Comparison of ENCODE assay signal across 16 cellular contexts in genomic region chr14:95184413-95184790, GRCh38. TPM values are rescaled to one million over a fixed set of nuclear protein-coding genes. Genes with fewer than 3 reads are reported as not detected.
DNase-seq lines count a peak whose midpoint lies in the region; ATAC-seq, FAIRE-seq and TF ChIP-seq lines count a peak whose summit lies in the region.
"Had no signal": no experiment of that assay in that cellular context is flagged by ENCODE, and none has a peak within 500 bp of the region (broad histone marks: within the 10 kb centered on the region; RNA-seq: fewer than 3 reads in every experiment).

No MANE protein-coding gene starts in this region.

- ATAC-seq in GM12878: peak; percentile 17; the same call in 2 of the 3 replicates
- ATAC-seq in gastroesophageal sphincter: no peak
- no peak for ATAC-seq in HG03097 (IDR thresholded peaks at IDR 0.05; ENCODE audit: low FRiP score, unreplicated experiment)
- ATAC-seq in HG03196 (IDR thresholded peaks at IDR 0.05; ENCODE audit: unreplicated experiment): no peak
- ATAC-seq: effector memory CD8-positive, alpha-beta T cell; natural killer cell had no signal

- DNase-seq in GM12878 (ENCODE audit: low read depth, low spot score): no peak
- DNase-seq in tibial nerve (ENCODE audit: low spot score in 2 of 2): peak in 1 of 2 donors; percentile 30
- DNase-seq in globus pallidus (ENCODE audit: low spot score): no peak
- DNase-seq: BE2C; effector memory CD8-positive, alpha-beta T cell; natural killer cell; NCI-H146; SK-N-SH; stimulated activated naive CD4-positive, alpha-beta T cell treated with Interleukin-2 at 50 U/mL for 16 hours had no signal

- WGBS in GM12878 (ENCODE audit: insufficient coverage, insufficient replicate concordance, low lambda C conversion rate, missing lambda C conversion rate): 27% methylated on average over 2 of the region's 2 CpGs
- WGBS in gastroesophageal sphincter (ENCODE audit: low coverage in 1 of 2), 2 donors: 6 to 23% methylated on average over 2 of the region's 2 CpGs
- WGBS in tibial nerve, 2 donors: 5 to 9% methylated on average over 2 of the region's 2 CpGs

- SMC1A ChIA-PET in GM12878 (lab: Charles Lee; ENCODE audit: uncharacterized antibody, unreplicated experiment): interaction anchor here (0.8 to 3.9 kb wide), 25 partner anchors 11 to 355 kb away, joined by 3 to 36 read pairs (median 8); partner anchors contain the start of gene DICER1

- no peak overlapping the region for H3K9ac ChIP-seq in GM12878 (ENCODE audit: control insufficient read depth, insufficient read depth, low read length)
- H3K9ac ChIP-seq: SK-N-SH had no signal

- TF ChIP-seq CTCF in GM12878 (IDR thresholded peaks at IDR 0.05 in 2 of 3, conservative IDR thresholded peaks at IDR 0.05 in 1 of 3; ENCODE audit: control insufficient read depth in 2 of 3, extremely low read depth in 1 of 3, insufficient read depth in 1 of 3, low read depth in 3 of 3, low read length in 3 of 3) (no peak), gastroesophageal sphincter (IDR thresholded peaks at IDR 0.05) (no peak), nephron (IDR thresholded peaks at IDR 0.05; ENCODE audit: unreplicated experiment in 3 of 3) (no peak), tibial nerve (IDR thresholded peaks at IDR 0.05) (no peak)

- CTCF ChIA-PET in GM12878 (lab: Yijun Ruan, JAX): interaction anchor here (0.7 to 5.8 kb wide), 10 partner anchors 10 to 177 kb away, joined by 3 to 54 read pairs (median 4); no protein-coding TSS in a partner anchor

- no TSS peak for BruUV-seq in GM12878 (replicated peaks; lab: Mats Ljungman, UMichigan)

- H3K4me3 ChIP-seq in GM12878 (no peak overlapping the region), gastroesophageal sphincter (no peak overlapping the region), tibial nerve (no peak overlapping the region)

- peak overlapping the region; percentile 69 to 79 (median 71) for H3K27ac Mint-ChIP-seq in nephron
- H3K27ac Mint-ChIP-seq: activated T-helper 2 cell treated with anti-CD3 and anti-CD28 coated beads, Interferon-gamma antibody, Interleukin-2, Interleukin-4, amounts not matched to agents 10 μg/mL and 5 μg/mL and 100 μg/mL, durations not matched to agents 14 hours and 24 hours and 36 hours; effector memory CD8-positive, alpha-beta T cell; natural killer cell had no signal

- H3K4me1 Mint-ChIP-seq in nephron: peaks cover 70% of the 10 kb centered on the region

- H3K4me1 ChIP-seq in GM12878 (ENCODE audit: control insufficient read depth, insufficient read depth, low read length): no peaks in the 10 kb centered on the region
- peaks cover 0 to 35% (median 18%) of the 10 kb centered on the region in 3 donors for H3K4me1 ChIP-seq in gastroesophageal sphincter
- peaks cover 0 to 54% (median 26%) of the 10 kb centered on the region in 4 donors for H3K4me1 ChIP-seq in tibial nerve
- H3K4me1 ChIP-seq: BE2C had no signal

- no peak for FAIRE-seq in GM12878 (lab: Jason Lieb, UNC)
- FAIRE-seq: astrocyte, islet of Langerhans had no signal

- TF ChIP-seq POLR2A in GM12878 (IDR thresholded peaks at IDR 0.05; ENCODE audit: low read depth, low read length) (no peak), gastroesophageal sphincter (IDR thresholded peaks at IDR 0.05) (no peak), tibial nerve (IDR thresholded peaks at IDR 0.05) (no peak)

- no peaks in the 10 kb centered on the region; the same call in 2 of the 3 replicates for H3K9me3 ChIP-seq in GM12878 (replicated peaks; ENCODE audit: control insufficient read depth, insufficient read depth, low read length)
- H3K9me3 ChIP-seq in gastroesophageal sphincter: no peaks in the 10 kb centered on the region
- H3K9me3 ChIP-seq in tibial nerve: peaks cover 0 to 9% (median 0%) of the 10 kb centered on the region in 4 donors
- H3K9me3 ChIP-seq: BE2C, SK-N-SH had no signal

- H3K27me3 Mint-ChIP-seq in nephron (ENCODE audit: low read depth): peaks cover 3% of the 10 kb centered on the region

- H3K79me2 ChIP-seq in GM12878 (ENCODE audit: control insufficient read depth, insufficient read depth, low read length): no peaks in the 10 kb centered on the region

- no peak overlapping the region for H3K4me2 ChIP-seq in GM12878 (ENCODE audit: control insufficient read depth, insufficient read depth)
- H3K4me2 ChIP-seq: SK-N-SH had no signal

- peaks cover 39% of the 10 kb centered on the region for H3K36me3 Mint-ChIP-seq in nephron (ENCODE audit: low read depth)
- H3K36me3 Mint-ChIP-seq: natural killer cell had no signal

- no peaks in the 10 kb centered on the region for H4K20me1 ChIP-seq in GM12878 (ENCODE audit: control insufficient read depth, insufficient read depth)

- TF ChIP-seq EP300 in GM12878 (IDR thresholded peaks at IDR 0.05; ENCODE audit: borderline replicate concordance in 1 of 2, control insufficient read depth in 1 of 2, low read depth in 2 of 2, low read length in 2 of 2): no peak
- no peak for TF ChIP-seq EP300 in gastroesophageal sphincter (IDR thresholded peaks at IDR 0.05)
- TF ChIP-seq EP300 in tibial nerve (IDR thresholded peaks at IDR 0.05): no peak

- H3K27ac ChIP-seq in GM12878 (ENCODE audit: control insufficient read depth, insufficient read depth): no peak overlapping the region
- H3K27ac ChIP-seq in gastroesophageal sphincter: peak overlapping the region; percentile 10 to 67 (median 66)
- H3K27ac ChIP-seq in tibial nerve: peak overlapping the region; percentile 3 to 88 (median 70)

- in situ Hi-C loops in GM12878 (cut with MboI): no loop called here

- intact Hi-C loops in GM12878 (cut with micrococcal nuclease; ENCODE audit: unreplicated experiment): no loop called here

- H3K27me3 ChIP-seq in GM12878 (replicated peaks in 1 of 2; ENCODE audit: control insufficient read depth in 2 of 2, insufficient read depth in 2 of 2, low read length in 1 of 2) (no peaks in the 10 kb centered on the region), gastroesophageal sphincter (no peaks in the 10 kb centered on the region), tibial nerve (no peaks in the 10 kb centered on the region)

- H2AFZ ChIP-seq in GM12878 (ENCODE audit: control insufficient read depth, low read depth, low read length): no peak overlapping the region

- peaks cover 14% of the 10 kb centered on the region for H3K9me3 Mint-ChIP-seq in nephron
- H3K9me3 Mint-ChIP-seq: effector memory CD8-positive, alpha-beta T cell; natural killer cell had no signal

- H3K4me3 Mint-ChIP-seq in nephron: no peak overlapping the region
- H3K4me3 Mint-ChIP-seq: effector memory CD8-positive, alpha-beta T cell; natural killer cell had no signal

- RAD21 ChIA-PET in GM12878 (lab: Charles Lee; ENCODE audit: unreplicated experiment): interaction anchor here (0.7 to 4.7 kb wide), 16 partner anchors 10 to 192 kb away, joined by 3 to 23 read pairs (median 5); no protein-coding TSS in a partner anchor

- no peak for TF ChIP-seq RAD21 in GM12878 (IDR thresholded peaks at IDR 0.05; ENCODE audit: insufficient read depth, low read depth, low read length)

- POLR2A ChIA-PET in GM12878 (lab: Charles Lee): interaction anchor here (0.6 to 1.9 kb wide), 11 partner anchors 8 to 261 kb away, joined by 3 to 9 read pairs (median 3); no protein-coding TSS in a partner anchor

- no peaks in the 10 kb centered on the region for H3K36me3 ChIP-seq in GM12878 (ENCODE audit: control insufficient read depth in 2 of 2, insufficient read depth in 2 of 2, low read length in 1 of 2)
- H3K36me3 ChIP-seq in gastroesophageal sphincter: peaks cover 0 to 16% of the 10 kb centered on the region in 2 donors
- peaks cover 0 to 23% (median 0%) of the 10 kb centered on the region in 3 donors for H3K36me3 ChIP-seq in tibial nerve
- H3K36me3 ChIP-seq: BE2C had no signal

TF ChIP-seq in GM12878, 131 proteins besides CTCF, POLR2A, EP300 and RAD21:
- TF ChIP-seq SUPT20H (IDR thresholded peaks at IDR 0.05; ENCODE audit: borderline replicate concordance, control insufficient read depth, low read depth, low read length): no peak
- TF ChIP-seq MEF2A (IDR thresholded peaks at IDR 0.05; ENCODE audit: insufficient read depth, low read depth, low read length): no peak
- TF ChIP-seq RELA (IDR thresholded peaks at IDR 0.05; ENCODE audit: borderline replicate concordance, partially characterized antibody): no peak
- TF ChIP-seq CBX3 (IDR thresholded peaks at IDR 0.05; ENCODE audit: borderline replicate concordance, low read depth): no peak
- peak; percentile 20 for TF ChIP-seq BCL3 (IDR thresholded peaks at IDR 0.05; ENCODE audit: borderline replicate concordance, insufficient read depth, low read depth, low read length, poor library complexity, severe bottlenecking)
TF ChIP-seq in GM12878: peak in this region for 1.

RNA-seq across cellular contexts. Expression of gene DICER1, which starts 27.1 kb away (rescaled TPM):
- total RNA-seq in GM12878 (2013; cell fraction: nucleolus; rRNA removed): 246 and 321 TPM in 2 replicates
- total RNA-seq in GM12878 (2014; rRNA removed): 69.4 and 86.8 TPM in 2 replicates
- total RNA-seq in GM12878 (2014; rRNA removed; fragmentation: Illumina TruSeq; extraction: Trizol): 42.8 and 46.1 TPM in 2 replicates
- 47.9 and 51.9 TPM in 2 replicates for total RNA-seq in GM12878 (2021)
- polyA plus RNA-seq in GM12878 (2011; ENCODE audit: low read depth): 19.6 TPM
- 70.8 and 85.7 TPM in 2 replicates for polyA plus RNA-seq in GM12878 (2011; rRNA removed)
- polyA plus RNA-seq in GM12878 (2011; cell fraction: cytosol; rRNA removed): 26.8 and 32.2 TPM in 2 replicates
- polyA plus RNA-seq in GM12878 (2011; cell fraction: nucleus; rRNA removed): 67.8 and 75.4 TPM in 2 replicates
- 18.2 and 18.4 TPM in 2 replicates for polyA plus RNA-seq in GM12878 (2012)
- 43.1 and 43.6 TPM in 2 replicates for polyA plus RNA-seq in GM12878 (2014; fragmentation: Illumina TruSeq; extraction: Trizol)
- 1 to 10 TPM; 6.8 to 9.8 TPM for polyA plus RNA-seq in GM12878 (2014; fragmentation: Nextera tagmentation; extraction: Ambion mirVana)
- 22.2 and 28.7 TPM in 2 replicates for polyA plus RNA-seq in GM12878 (2014; rRNA removed)
- 10 to 100 TPM; 29.2 to 31.4 TPM for polyA plus RNA-seq in GM12878 (2016; fragmentation: Nextera tagmentation; extraction: Ambion mirVana)
- 83.1 and 96.8 TPM in 2 replicates for polyA minus RNA-seq in GM12878 (2011; rRNA and poly(A)+ RNA removed)
- 27.8 and 30.6 TPM in 2 replicates for polyA minus RNA-seq in GM12878 (2011; cell fraction: cytosol; rRNA and poly(A)+ RNA removed)
- polyA minus RNA-seq in GM12878 (2011; cell fraction: nucleus; rRNA and poly(A)+ RNA removed): 89.8 and 92.1 TPM in 2 replicates
- total RNA-seq in gastroesophageal sphincter: 10 to 100 TPM; 57.5 to 74.9 (median 68.6) TPM
- total RNA-seq in tibial nerve: 10 to 100 TPM; 54.5 to 94.8 (median 83.8) TPM
